11 cellular contexts compared by ENCODE assay signal in genomic region chr11:15967966-15968365, GRCh38.
DNase-seq lines count a peak whose midpoint lies in the region; ATAC-seq and TF ChIP-seq lines count a peak whose summit lies in the region.
"Had no signal": no experiment of that assay in that cellular context is flagged by ENCODE, and none has a peak within 500 bp of the region (broad histone marks: within the 10 kb centered on the region; RNA-seq: fewer than 3 reads in every experiment).

No MANE protein-coding gene starts in this region.

- H3K14ac ChIP-seq in neuronal stem cell (ENCODE audit: low read length), result no peak overlapping the region

- H3K4me1 Mint-ChIP-seq in CD4-positive, alpha-beta memory T cell, result peaks cover 0 to 1% (median 0%) of the 10 kb centered on the region in 4 donors
- H3K4me1 Mint-ChIP-seq: activated naive CD4-positive, alpha-beta T cell treated with anti-CD3 and anti-CD28 coated beads, Interleukin-2, amount 50 U/mL, for 24 hours had no signal

- no peak overlapping the region for H3K18ac ChIP-seq in neuronal stem cell (ENCODE audit: low read length)

- H4K20me1 ChIP-seq in Loucy (ENCODE audit: insufficient read depth, low read length, poor library complexity, severe bottlenecking), result no peaks in the 10 kb centered on the region

- H3K27ac Mint-ChIP-seq in CD4-positive, alpha-beta memory T cell, result no peak overlapping the region
- H3K27ac Mint-ChIP-seq: activated naive CD4-positive, alpha-beta T cell treated with anti-CD3 and anti-CD28 coated beads, Interleukin-2, amount 50 U/mL, for 24 hours had no signal

- no peak overlapping the region for H4K91ac ChIP-seq in neuronal stem cell (ENCODE audit: low read depth, low read length, poor library complexity)

- no peak overlapping the region for H2BK5ac ChIP-seq in neuronal stem cell (ENCODE audit: low read length)

- H2BK15ac ChIP-seq in neuronal stem cell (ENCODE audit: low read length), result no peak overlapping the region

- H3K4me2 ChIP-seq in Loucy (ENCODE audit: low read depth, low read length, poor library complexity, severe bottlenecking) (no peak overlapping the region), neuronal stem cell (ENCODE audit: insufficient read depth, low read length, poor library complexity, severe bottlenecking) (no peak overlapping the region)

- intact Hi-C loops in breast epithelium (cut with DNase I; ENCODE audit: low total_unique reads), result no loop called here
- intact Hi-C loops in CD4-positive, alpha-beta memory T cell (cut with micrococcal nuclease), result no loop called here

- peaks cover 0 to 2% (median 0%) of the 10 kb centered on the region in 8 donors for H3K9me3 Mint-ChIP-seq in CD4-positive, alpha-beta memory T cell
- H3K9me3 Mint-ChIP-seq: activated naive CD4-positive, alpha-beta T cell treated with anti-CD3 and anti-CD28 coated beads, Interleukin-2, amount 50 U/mL, for 24 hours had no signal

- H4K8ac ChIP-seq in neuronal stem cell (ENCODE audit: low read depth, low read length), result no peak overlapping the region

- H3K36me3 Mint-ChIP-seq in CD4-positive, alpha-beta memory T cell, result no peaks in the 10 kb centered on the region
- H3K36me3 Mint-ChIP-seq: activated naive CD4-positive, alpha-beta T cell treated with anti-CD3 and anti-CD28 coated beads, Interleukin-2, amount 50 U/mL, for 24 hours had no signal

- WGBS in neuronal stem cell (ENCODE audit: extremely low coverage in 2 of 2, insufficient read length in 2 of 2, insufficient replicate concordance in 1 of 2), 2 donors, result no CpG with 5 or more reads among the region's 2 CpGs

- H3K4me1 ChIP-seq in Loucy (ENCODE audit: insufficient read depth, low read length, poor library complexity, severe bottlenecking) (peaks cover 15% of the 10 kb centered on the region), breast epithelium (peaks cover 0 to 6% of the 10 kb centered on the region in 2 donors), right atrium auricular region (peaks cover 0 to 72% of the 10 kb centered on the region in 2 donors), neuronal stem cell (ENCODE audit: control insufficient read depth in 2 of 2, insufficient read depth in 1 of 2, low read depth in 1 of 2, low read length in 2 of 2) (peaks cover 6 to 9% of the 10 kb centered on the region in 2 donors)
- H3K4me1 ChIP-seq in CD4-positive, alpha-beta memory T cell (ENCODE audit: insufficient read depth, low read length), result no peaks in the 10 kb centered on the region

- H3K27me3 ChIP-seq in Loucy (ENCODE audit: insufficient read depth, low read length, poor library complexity, severe bottlenecking) (no peaks in the 10 kb centered on the region), breast epithelium (no peaks in the 10 kb centered on the region), right atrium auricular region (no peaks in the 10 kb centered on the region), neuronal stem cell (ENCODE audit: control insufficient read depth in 3 of 3, insufficient read depth in 3 of 3, low read depth in 1 of 3, low read length in 3 of 3) (no peaks in the 10 kb centered on the region)
- no peaks in the 10 kb centered on the region for H3K27me3 ChIP-seq in CD4-positive, alpha-beta memory T cell (ENCODE audit: insufficient read depth, low read length)

- no peak overlapping the region for H2AK5ac ChIP-seq in neuronal stem cell (ENCODE audit: low read depth, low read length)

- no peak for TF ChIP-seq CTCF in Loucy (conservative IDR thresholded peaks at IDR 0.05; ENCODE audit: low read length)
- no peak for TF ChIP-seq CTCF in breast epithelium (IDR thresholded peaks at IDR 0.05)
- no peak for TF ChIP-seq CTCF in right atrium auricular region (IDR thresholded peaks at IDR 0.05)

- no peak overlapping the region for H2BK12ac ChIP-seq in neuronal stem cell (ENCODE audit: low read length)

- H3K9me3 ChIP-seq in Loucy (ENCODE audit: insufficient read depth, low read depth, low read length) (no peaks in the 10 kb centered on the region), breast epithelium (no peaks in the 10 kb centered on the region), right atrium auricular region (no peaks in the 10 kb centered on the region), neuronal stem cell (replicated peaks in 1 of 2; ENCODE audit: control insufficient read depth in 2 of 2, insufficient read depth in 1 of 2, low read depth in 1 of 2, low read length in 2 of 2) (no peaks in the 10 kb centered on the region)
- no peaks in the 10 kb centered on the region for H3K9me3 ChIP-seq in CD4-positive, alpha-beta memory T cell (ENCODE audit: control insufficient read depth in 1 of 2, low read length in 2 of 2)

- H3K9me2 ChIP-seq in Loucy (replicated peaks; ENCODE audit: low read depth, low read length), result no peaks in the 10 kb centered on the region

- ATAC-seq in GM18907 (IDR thresholded peaks at IDR 0.05; ENCODE audit: unreplicated experiment) (no peak), GM21381 (IDR thresholded peaks at IDR 0.05; ENCODE audit: unreplicated experiment) (no peak)

- peak overlapping the region; percentile 61 to 76 for H3K27ac ChIP-seq in breast epithelium
- peak overlapping the region; percentile 87 to 89 for H3K27ac ChIP-seq in right atrium auricular region
- H3K27ac ChIP-seq in CD4-positive, alpha-beta memory T cell (ENCODE audit: low read depth, low read length), result no peak overlapping the region
- no peak overlapping the region for H3K27ac ChIP-seq in neuronal stem cell (replicated peaks; ENCODE audit: low read length)

- H2BK120ac ChIP-seq in neuronal stem cell (ENCODE audit: low read depth, low read length), result no peak overlapping the region

- H3K36me3 ChIP-seq in Loucy (ENCODE audit: insufficient read depth, low read length) (no peaks in the 10 kb centered on the region), breast epithelium (no peaks in the 10 kb centered on the region), right atrium auricular region (no peaks in the 10 kb centered on the region), neuronal stem cell (replicated peaks in 1 of 2; ENCODE audit: control insufficient read depth in 2 of 2, insufficient read depth in 2 of 2, low read length in 2 of 2) (no peaks in the 10 kb centered on the region)
- no peaks in the 10 kb centered on the region for H3K36me3 ChIP-seq in CD4-positive, alpha-beta memory T cell (ENCODE audit: insufficient read depth, low read length)

- H3K9ac ChIP-seq in Loucy (ENCODE audit: low read depth, low read length, poor library complexity, severe bottlenecking) (peak overlapping the region; percentile 56), neuronal stem cell (ENCODE audit: low read depth, low read length, poor library complexity) (no peak overlapping the region)

- no peaks in the 10 kb centered on the region for H3F3A ChIP-seq in Loucy (ENCODE audit: low read depth)

- CTCF ChIA-PET in CD4-positive, alpha-beta memory T cell (lab: Charles Lee; ENCODE audit: partially characterized antibody), result no interaction called here

- H2AFZ ChIP-seq in Loucy (ENCODE audit: low read length) (peak overlapping the region; percentile 72), neuronal stem cell (ENCODE audit: low read length) (no peak overlapping the region)

- H3K79me1 ChIP-seq in neuronal stem cell (ENCODE audit: low read depth, low read length), result no peaks in the 10 kb centered on the region

- H3K23ac ChIP-seq in neuronal stem cell (ENCODE audit: low read depth, low read length, poor library complexity), result no peak overlapping the region

- no peak overlapping the region for H3K4me3 Mint-ChIP-seq in CD4-positive, alpha-beta memory T cell
- H3K4me3 Mint-ChIP-seq: activated naive CD4-positive, alpha-beta T cell treated with anti-CD3 and anti-CD28 coated beads, Interleukin-2, amount 50 U/mL, for 24 hours had no signal

- H3K79me2 ChIP-seq in Loucy (ENCODE audit: insufficient read depth, low read length), result no peaks in the 10 kb centered on the region

- H3K4ac ChIP-seq in neuronal stem cell (ENCODE audit: low read length), result no peak overlapping the region

- POLR2A ChIA-PET in CD4-positive, alpha-beta memory T cell (lab: Charles Lee; ENCODE audit: partially characterized antibody), result no interaction called here

- H3K4me3 ChIP-seq in Loucy (ENCODE audit: low read length, poor library complexity, severe bottlenecking), result no peak overlapping the region
- H3K4me3 ChIP-seq in breast epithelium, result no peak overlapping the region
- no peak overlapping the region for H3K4me3 ChIP-seq in right atrium auricular region
- H3K4me3 ChIP-seq in CD4-positive, alpha-beta memory T cell (ENCODE audit: low read length in 2 of 2), result no peak overlapping the region
- H3K4me3 ChIP-seq in neuronal stem cell (ENCODE audit: low read length in 2 of 2), result no peak overlapping the region

- DNase-seq in breast epithelium (ENCODE audit: low spot score in 2 of 2), result no peak
- DNase-seq in right atrium auricular region (ENCODE audit: low spot score), result no peak
- DNase-seq in stromal cell of bone marrow (ENCODE audit: low read depth), result peak; percentile 40
- no peak for DNase-seq in CD4-positive, alpha-beta memory T cell
- DNase-seq in neuronal stem cell (ENCODE audit: low spot score), result no peak
- DNase-seq: NCI-H2081 treated with DMSO at 0.1 percent for 48 hours; stimulated activated CD4-positive, alpha-beta T cell treated with anti-CD3 and anti-CD28 coated beads, Interleukin-15, amount 100 ng/mL, for 24 hours had no signal

- no peak for TF ChIP-seq POLR2A in breast epithelium (IDR thresholded peaks at IDR 0.05)

- H3K27me3 Mint-ChIP-seq in CD4-positive, alpha-beta memory T cell, result no peaks in the 10 kb centered on the region
- H3K27me3 Mint-ChIP-seq: activated naive CD4-positive, alpha-beta T cell treated with anti-CD3 and anti-CD28 coated beads, Interleukin-2, amount 50 U/mL, for 24 hours had no signal

Comparison
In these comparisons a context has a peak if more than half of its experiments do, and no peak if none do; other contexts are left out.
1. H3K27ac ChIP-seq: peak in breast epithelium (2 of 2) and right atrium auricular region (2 of 2); none in CD4-positive, alpha-beta memory T cell (single experiment) and neuronal stem cell (single experiment).